11 cellular contexts compared by ENCODE assay signal in genomic region chr5:131647078-131647769, GRCh38. TPM values are rescaled to one million over a fixed set of nuclear protein-coding genes. Genes with fewer than 3 reads are reported as not detected.
DNase-seq lines count a peak whose midpoint lies in the region; ATAC-seq, FAIRE-seq and TF ChIP-seq lines count a peak whose summit lies in the region.
"Had no signal": no experiment of that assay in that cellular context is flagged by ENCODE, and none has a peak within 500 bp of the region (broad histone marks: within the 10 kb centered on the region; RNA-seq: fewer than 3 reads in every experiment).

No MANE protein-coding gene starts in this region.

- no peaks in the 10 kb centered on the region for H4K20me1 ChIP-seq in HepG2 (ENCODE audit: insufficient read depth, low read length)

- H3K27ac ChIP-seq in HepG2 (ENCODE audit: extremely low read length, insufficient read depth, low read length), result no peak overlapping the region
- H3K27ac ChIP-seq in gastroesophageal sphincter, result no peak overlapping the region

- H3K9me3 ChIP-seq in HepG2 (ENCODE audit: low read length) (no peaks in the 10 kb centered on the region), gastroesophageal sphincter (no peaks in the 10 kb centered on the region)

- H3K27me3 Mint-ChIP-seq in glutamatergic neuron (ENCODE audit: unreplicated experiment), result no peaks in the 10 kb centered on the region

- no peak for TF ChIP-seq RAD21 in HepG2 (CRISPR knock-in tag; IDR thresholded peaks at IDR 0.05)

- no peaks in the 10 kb centered on the region for H3K9me3 Mint-ChIP-seq in glutamatergic neuron (ENCODE audit: unreplicated experiment)
- H3K9me3 Mint-ChIP-seq: activated T-helper 1 cell treated with anti-CD3 and anti-CD28 coated beads, Interleukin-12 subunit alpha, Interleukin-12 subunit beta, Interleukin-2, Interleukin-4 antibody, amounts not matched to agents 30 ng/mL and 10 ng/mL and 1 ng/mL, durations not matched to agents 14 hours and 24 hours and 36 hours had no signal

- POLR2A ChIA-PET in HepG2 (lab: Yijun Ruan, JAX), result interaction anchor here (0.9 kb wide), 1 partner anchor 11 kb away, joined by 3 read pairs; no protein-coding TSS in a partner anchor

- no peaks in the 10 kb centered on the region for H3K79me2 ChIP-seq in HepG2 (ENCODE audit: insufficient read depth, low read length)

- ATAC-seq in GM18499 (IDR thresholded peaks at IDR 0.05; ENCODE audit: insufficient read depth, unreplicated experiment) (peak; percentile 61), GM21381 (IDR thresholded peaks at IDR 0.05; ENCODE audit: unreplicated experiment) (peak; percentile 61), HG03066 (IDR thresholded peaks at IDR 0.05; ENCODE audit: low read depth, unreplicated experiment) (peak; percentile 72), HepG2 (no peak), gastroesophageal sphincter (no peak)

- peak; percentile 66 for DNase-seq in RPMI8226
- DNase-seq in hepatic stellate cell (ENCODE audit: low spot score), result no peak
- DNase-seq in HepG2 (ENCODE audit: low spot score), result no peak
- no peak for DNase-seq in glutamatergic neuron
- DNase-seq: NK-92 treated with Interleukin-12 subunit alpha and Interleukin-12 subunit beta, amount 100 ng/mL, for 24 hours; retina had no signal

- TF ChIP-seq CTCF in HepG2 (CRISPR knock-in tag; IDR thresholded peaks at IDR 0.05), result no peak
- no peak for TF ChIP-seq CTCF in glutamatergic neuron (IDR thresholded peaks at IDR 0.05; ENCODE audit: partially characterized antibody, unreplicated experiment)
- no peak for TF ChIP-seq CTCF in gastroesophageal sphincter (IDR thresholded peaks at IDR 0.05)

- TF ChIP-seq EP300 in HepG2 (IDR thresholded peaks at IDR 0.05; ENCODE audit: low read depth in 2 of 2, low read length in 2 of 2), result no peak
- TF ChIP-seq EP300 in HepG2 (CRISPR knock-in tag; IDR thresholded peaks at IDR 0.05; ENCODE audit: borderline replicate concordance), result no peak
- TF ChIP-seq EP300 in gastroesophageal sphincter (IDR thresholded peaks at IDR 0.05), result no peak

- H3K4me3 ChIP-seq in HepG2 (replicated peaks in 1 of 3; ENCODE audit: insufficient read depth in 1 of 3, low read depth in 2 of 3, low read length in 3 of 3) (no peak overlapping the region), gastroesophageal sphincter (no peak overlapping the region)

- intact Hi-C loops in HepG2 (cut with micrococcal nuclease; ENCODE audit: unreplicated experiment), result no loop called here

- TF ChIP-seq POLR2A in HepG2 (IDR thresholded peaks at IDR 0.05; ENCODE audit: insufficient read depth in 1 of 2, low read depth in 2 of 2, low read length in 2 of 2) (no peak), gastroesophageal sphincter (IDR thresholded peaks at IDR 0.05) (no peak)

- no peaks in the 10 kb centered on the region for H3K27me3 ChIP-seq in HepG2 (ENCODE audit: control insufficient read depth in 1 of 2, insufficient read depth in 2 of 2, low read length in 2 of 2)
- no peaks in the 10 kb centered on the region for H3K27me3 ChIP-seq in gastroesophageal sphincter

- no TSS peak for BruUV-seq in HepG2 (replicated peaks; lab: Mats Ljungman, UMichigan)

- no peaks in the 10 kb centered on the region for H3K4me1 Mint-ChIP-seq in glutamatergic neuron (ENCODE audit: low read depth, unreplicated experiment)

- H3K36me3 Mint-ChIP-seq in glutamatergic neuron (ENCODE audit: unreplicated experiment), result no peaks in the 10 kb centered on the region

- no peak overlapping the region for H2AFZ ChIP-seq in HepG2 (ENCODE audit: low read length)

- 96% methylated on average over 10 of the region's 10 CpGs for WGBS in HepG2 (ENCODE audit: low lambda C conversion rate)
- 84 to 88% methylated on average over 9 to 10 of the region's 10 CpGs for WGBS in gastroesophageal sphincter (ENCODE audit: low coverage in 1 of 2), 2 donors

- no peak overlapping the region for H3K4me3 Mint-ChIP-seq in glutamatergic neuron (ENCODE audit: unreplicated experiment)
- H3K4me3 Mint-ChIP-seq: activated T-helper 1 cell treated with anti-CD3 and anti-CD28 coated beads, Interleukin-12 subunit alpha, Interleukin-12 subunit beta, Interleukin-2, Interleukin-4 antibody, amounts not matched to agents 30 ng/mL and 10 ng/mL and 1 ng/mL, durations not matched to agents 14 hours and 24 hours and 36 hours had no signal

- in situ Hi-C loops in HepG2 (cut with HindIII; ENCODE audit: extremely low pct_ligation_motif_present, low pct_unique_long_range_greater_than_20kb), result no loop called here

- CTCF ChIA-PET in HepG2 (lab: Yijun Ruan, JAX; ENCODE audit: low intra/inter-chr PET ratio, low total read pairs), result no interaction called here

- H3K4me1 ChIP-seq in HepG2 (ENCODE audit: insufficient read depth, low read length), result no peaks in the 10 kb centered on the region
- no peaks in the 10 kb centered on the region for H3K4me1 ChIP-seq in gastroesophageal sphincter

- no peak overlapping the region for H3K9ac ChIP-seq in HepG2 (ENCODE audit: insufficient read depth, low read depth, low read length)

- H3K36me3 ChIP-seq in HepG2 (replicated peaks in 1 of 2; ENCODE audit: control insufficient read depth in 1 of 2, insufficient read depth in 2 of 2, low read length in 2 of 2) (peaks cover 5 to 56% of the 10 kb centered on the region in 2 experiments; a peak in 4 of 5 replicates), gastroesophageal sphincter (peaks cover 3 to 67% of the 10 kb centered on the region in 2 donors)

- H3K4me2 ChIP-seq in HepG2 (ENCODE audit: low read depth, low read length), result no peak overlapping the region

- FAIRE-seq in HepG2 (lab: Jason Lieb, UNC), result no peak

- H3K27ac Mint-ChIP-seq in glutamatergic neuron (ENCODE audit: unreplicated experiment), result no peak overlapping the region
- H3K27ac Mint-ChIP-seq: activated T-helper 1 cell treated with anti-CD3 and anti-CD28 coated beads, Interleukin-12 subunit alpha, Interleukin-12 subunit beta, Interleukin-2, Interleukin-4 antibody, amounts not matched to agents 30 ng/mL and 10 ng/mL and 1 ng/mL, durations not matched to agents 14 hours and 24 hours and 36 hours had no signal

TF ChIP-seq in HepG2, 621 proteins besides CTCF, POLR2A, EP300 and RAD21 (continues in another document):
- TF ChIP-seq IRF1 (CRISPR knock-in tag; IDR thresholded peaks at IDR 0.05; ENCODE audit: low read depth) (no peak), ZKSCAN1 (IDR thresholded peaks at IDR 0.05; ENCODE audit: low read length) (no peak), GATAD1 (CRISPR knock-in tag; IDR thresholded peaks at IDR 0.05) (no peak), KLF6 (CRISPR knock-in tag; IDR thresholded peaks at IDR 0.05) (no peak), REPIN1 (CRISPR knock-in tag; IDR thresholded peaks at IDR 0.05; ENCODE audit: borderline replicate concordance, low read depth) (no peak), SAP130 (CRISPR knock-in tag; IDR thresholded peaks at IDR 0.05; ENCODE audit: low read depth) (no peak), SP2 (CRISPR knock-in tag; IDR thresholded peaks at IDR 0.05) (no peak), ZNF260 (CRISPR knock-in tag; IDR thresholded peaks at IDR 0.05; ENCODE audit: borderline replicate concordance, low read depth) (no peak), ZBTB37 (CRISPR knock-in tag; IDR thresholded peaks at IDR 0.05) (no peak), ZNF883 (CRISPR knock-in tag; IDR thresholded peaks at IDR 0.05; ENCODE audit: not compliant biosample characterization) (no peak), ZNF816 (CRISPR knock-in tag; IDR thresholded peaks at IDR 0.05; ENCODE audit: borderline replicate concordance) (no peak), ZNF547 (CRISPR knock-in tag; IDR thresholded peaks at IDR 0.05) (no peak)

RNA-seq across cellular contexts. Expression of gene RAPGEF6, which starts 12.2 kb away (rescaled TPM):
- total RNA-seq in HepG2 (2016; rRNA removed; fragmentation: Illumina TruSeq; extraction: Trizol) (23.3 and 24.6 TPM in 2 replicates), glutamatergic neuron (ENCODE audit: unreplicated experiment) (278 TPM), gastroesophageal sphincter (10 to 100 TPM; 14.0 to 23.7 (median 17.9) TPM)
- 7.5 and 10.7 TPM in 2 replicates for total RNA-seq in HepG2 (2016; cell fraction: cytosol; rRNA removed; fragmentation: Illumina TruSeq; extraction: Trizol; ENCODE audit: low read depth)
- total RNA-seq in HepG2 (2016; cell fraction: insoluble cytoplasmic fraction; rRNA removed; fragmentation: Illumina TruSeq; extraction: Trizol), result 20.2 and 24.5 TPM in 2 replicates
- total RNA-seq in HepG2 (2016; cell fraction: membrane; rRNA removed; fragmentation: Illumina TruSeq; extraction: Trizol), result 7.0 and 11.4 TPM in 2 replicates
- total RNA-seq in HepG2 (2016; cell fraction: nucleus; rRNA removed; fragmentation: Illumina TruSeq; extraction: Trizol), result 45.4 and 49.6 TPM in 2 replicates
- polyA plus RNA-seq in HepG2 (2011; rRNA removed), result 7.3 and 7.7 TPM in 2 replicates
- polyA plus RNA-seq in HepG2 (2011; cell fraction: cytosol; rRNA removed), result 3.5 and 5.4 TPM in 2 replicates
- 8.0 and 8.2 TPM in 2 replicates for polyA plus RNA-seq in HepG2 (2011; cell fraction: nucleus; rRNA removed)
- polyA plus RNA-seq in HepG2 (2012), result 7.9 and 14.6 TPM in 2 replicates
- 0.24 and 0.26 TPM in 2 replicates for polyA plus RNA-seq in HepG2 (2016; cell fraction: cytosol; fragmentation: Illumina TruSeq; extraction: Trizol; ENCODE audit: low read depth)
- polyA plus RNA-seq in HepG2 (2016; cell fraction: insoluble cytoplasmic fraction; fragmentation: Illumina TruSeq; extraction: Trizol; ENCODE audit: low read depth), result 6.9 and 7.6 TPM in 2 replicates
- 0.79 and 1.0 TPM in 2 replicates for polyA plus RNA-seq in HepG2 (2016; cell fraction: membrane; fragmentation: Illumina TruSeq; extraction: Trizol; ENCODE audit: low read depth)
- polyA plus RNA-seq in HepG2 (2016; cell fraction: nucleus; fragmentation: Illumina TruSeq; extraction: Trizol; ENCODE audit: insufficient read depth, low read depth), result 9.7 TPM in 2 replicates
- 20.8 and 24.5 TPM in 2 replicates for polyA minus RNA-seq in HepG2 (2011; rRNA and poly(A)+ RNA removed; ENCODE audit: low replicate concordance)
- 14.7 and 19.0 TPM in 2 replicates for polyA minus RNA-seq in HepG2 (2011; cell fraction: cytosol; rRNA and poly(A)+ RNA removed)
- polyA minus RNA-seq in HepG2 (2011; cell fraction: nucleus; rRNA and poly(A)+ RNA removed), result 125 and 131 TPM in 2 replicates

Comparison
In these comparisons a context has a peak if more than half of its experiments do, and no peak if none do; other contexts are left out.
1. ATAC-seq: peak in GM18499 (single experiment), GM21381 (single experiment) and HG03066 (single experiment); none in HepG2 (single experiment) and gastroesophageal sphincter (single experiment).